ENCODE assay signal across 20 cellular contexts in genomic region chr12:6082613-6083012, GRCh38. TPM values are rescaled to one million over a fixed set of nuclear protein-coding genes. Genes with fewer than 3 reads are reported as not detected.
DNase-seq lines count a peak whose midpoint lies in the region; ATAC-seq and TF ChIP-seq lines count a peak whose summit lies in the region.
"Had no signal": no experiment of that assay in that cellular context is flagged by ENCODE, and none has a peak within 500 bp of the region (broad histone marks: within the 10 kb centered on the region; RNA-seq: fewer than 3 reads in every experiment).

No MANE protein-coding gene starts in this region.

- H3K4me2 ChIP-seq in GM23338: no peak overlapping the region
- H3K4me2 ChIP-seq in SK-N-SH: no peak overlapping the region
- H3K4me2 ChIP-seq: BLaER1 had no signal

- H3K4me1 ChIP-seq in GM23338 (ENCODE audit: insufficient read depth): peaks cover 10% of the 10 kb centered on the region
- peaks cover 19 to 49% of the 10 kb centered on the region in 2 experiments; a peak in 2 of 4 replicates for H3K4me1 ChIP-seq in SK-N-SH (ENCODE audit: control insufficient read depth in 1 of 2, insufficient read depth in 2 of 2, low read depth in 1 of 2, low read length in 1 of 2)

- peaks cover 29% of the 10 kb centered on the region for H3K4me1 Mint-ChIP-seq in GM23338

- no peak for TF ChIP-seq RAD21 in SK-N-SH (IDR thresholded peaks at IDR 0.05; ENCODE audit: low read length)

- intact Hi-C loops in sciatic nerve (cut with DNase I): loop anchor here (5.0 kb wide), 1 partner anchor 860 kb away; the partner anchor contains the start of genes C12orf57 and RNU7-1
- intact Hi-C loops in left colon (cut with DNase I, micrococcal nuclease): no loop called here

- no peak for DNase-seq in GM23338 (ENCODE audit: low spot score)
- no peak for DNase-seq in SK-N-SH
- DNase-seq in islet precursor cell: peak; percentile 61
- peak; percentile 13 for DNase-seq in sciatic nerve (ENCODE audit: low spot score)
- DNase-seq in putamen (ENCODE audit: low spot score): no peak
- DNase-seq in stimulated activated CD4-positive, alpha-beta T cell treated with anti-CD3 and anti-CD28 coated beads, Interleukin-2, amount 100 ng/mL, for 24 hours: no peak
- no peak for DNase-seq in left colon
- DNase-seq: COR-L47, DMS53, H9, NCI-H1092, NCI-H2107, NCI-H226, NCI-H526, OCI-M1, SJCRH30 had no signal

- POLR2A ChIA-PET in SK-N-SH (lab: Yijun Ruan, JAX): no interaction called here

- H3F3A ChIP-seq in GM23338 (replicated peaks; ENCODE audit: low read depth) (no peaks in the 10 kb centered on the region; the same call in 1 of the 2 replicates), SK-N-SH (replicated peaks; ENCODE audit: insufficient read depth) (no peaks in the 10 kb centered on the region)

- H3K36me3 ChIP-seq in GM23338 (ENCODE audit: insufficient read depth): no peaks in the 10 kb centered on the region
- no peaks in the 10 kb centered on the region for H3K36me3 ChIP-seq in SK-N-SH (replicated peaks in 1 of 2; ENCODE audit: control insufficient read depth in 1 of 2, insufficient read depth in 2 of 2, low read length in 1 of 2)
- H3K36me3 ChIP-seq: BLaER1, SJCRH30 had no signal

- ATAC-seq in GM23338 (no peak), sciatic nerve (no peak), HG02798 (IDR thresholded peaks at IDR 0.05; ENCODE audit: poor library complexity, unreplicated experiment) (no peak), left colon (no peak)

- H3K79me2 ChIP-seq in GM23338 (replicated peaks; ENCODE audit: insufficient read depth) (no peaks in the 10 kb centered on the region), SK-N-SH (ENCODE audit: insufficient read depth) (no peaks in the 10 kb centered on the region)

- H4K20me1 ChIP-seq in GM23338 (replicated peaks; ENCODE audit: insufficient read depth) (no peaks in the 10 kb centered on the region), SK-N-SH (ENCODE audit: insufficient read depth) (no peaks in the 10 kb centered on the region)
- H4K20me1 ChIP-seq: BLaER1 had no signal

- H3K4me3 ChIP-seq in GM23338 (no peak overlapping the region), SK-N-SH (ENCODE audit: low read depth in 2 of 2, low read length in 1 of 2) (no peak overlapping the region)
- H3K4me3 ChIP-seq: BLaER1, SJCRH30 had no signal

- no peak overlapping the region; the same call in 1 of the 2 replicates for H3K27ac Mint-ChIP-seq in GM23338

- peak overlapping the region; percentile 74; the same call in 1 of the 2 replicates for H2AFZ ChIP-seq in GM23338
- H2AFZ ChIP-seq in SK-N-SH (ENCODE audit: low read depth): no peak overlapping the region

- no peaks in the 10 kb centered on the region for H3K9me3 Mint-ChIP-seq in GM23338
- H3K9me3 Mint-ChIP-seq: H9 had no signal

- TF ChIP-seq EP300 in SK-N-SH (IDR thresholded peaks at IDR 0.05; ENCODE audit: borderline replicate concordance in 1 of 2, low read depth in 1 of 2, low read length in 1 of 2): 0 out of 4 replicates have a peak, but pooled peaks of 1 of the 2 experiments have one; percentile 5

- no peaks in the 10 kb centered on the region for H3K27me3 ChIP-seq in GM23338 (ENCODE audit: insufficient read depth)
- no peaks in the 10 kb centered on the region for H3K27me3 ChIP-seq in SK-N-SH (ENCODE audit: insufficient read depth)
- H3K27me3 ChIP-seq: BLaER1, SJCRH30 had no signal

- no peak overlapping the region for H3K9ac ChIP-seq in SK-N-SH
- H3K9ac ChIP-seq: BLaER1 had no signal

- CTCF ChIA-PET in SK-N-SH (lab: Yijun Ruan, JAX): interaction anchor here (0.8 to 4.6 kb wide), 5 partner anchors 9 to 196 kb away, joined by 3 to 22 read pairs (median 4); no protein-coding TSS in a partner anchor

- H3K9me3 ChIP-seq in SK-N-SH: no peaks in the 10 kb centered on the region
- H3K9me3 ChIP-seq: BLaER1, SJCRH30 had no signal

- no peaks in the 10 kb centered on the region for H3K36me3 Mint-ChIP-seq in GM23338 (ENCODE audit: low read depth)

- WGBS in SK-N-SH (ENCODE audit: low lambda C conversion rate): 63% methylated on average over 3 of the region's 3 CpGs

- H3K9me2 ChIP-seq in GM23338 (ENCODE audit: insufficient read depth): no peaks in the 10 kb centered on the region
- H3K9me2 ChIP-seq in SK-N-SH: no peaks in the 10 kb centered on the region

- no peak overlapping the region for H3K4me3 Mint-ChIP-seq in GM23338
- H3K4me3 Mint-ChIP-seq: H9 had no signal

- TF ChIP-seq CTCF in GM23338 (conservative IDR thresholded peaks at IDR 0.05; ENCODE audit: low read depth in 2 of 2): no peak
- TF ChIP-seq CTCF in SK-N-SH (IDR thresholded peaks at IDR 0.05): no peak

- no peak overlapping the region for H3K27ac ChIP-seq in GM23338 (ENCODE audit: low read depth)
- peak overlapping the region in 1 of 2 experiments; percentile 98; a peak in 2 of 4 replicates for H3K27ac ChIP-seq in SK-N-SH (ENCODE audit: low read depth in 2 of 2, low read length in 1 of 2)
- H3K27ac ChIP-seq: BLaER1, RWPE1, SJCRH30 had no signal

- H3K27me3 Mint-ChIP-seq in GM23338 (ENCODE audit: insufficient read depth, low read depth, poor library complexity): peaks cover 7% of the 10 kb centered on the region

TF ChIP-seq in GM23338, 12 proteins besides CTCF, POLR2A, EP300 and RAD21 (continues in another document):
- TF ChIP-seq EZH2 (IDR thresholded peaks at IDR 0.05; ENCODE audit: low read depth, unreplicated experiment) (no peak), CREB1 (CRISPR knock-in tag; IDR thresholded peaks at IDR 0.05; ENCODE audit: low read depth) (no peak), EZH2phosphoT487 (IDR thresholded peaks at IDR 0.05; ENCODE audit: unreplicated experiment) (no peak)

TF ChIP-seq in SK-N-SH, 30 proteins besides CTCF, POLR2A, EP300 and RAD21:
- TF ChIP-seq PBX3 (IDR thresholded peaks at IDR 0.05) (peak; percentile 36; the same call in 1 of the 2 replicates), TCF12 (IDR thresholded peaks at IDR 0.05) (peak; percentile 37), RCOR1 (IDR thresholded peaks at IDR 0.05; ENCODE audit: low read length) (no peak), TEAD4 (IDR thresholded peaks at IDR 0.05; ENCODE audit: borderline replicate concordance, insufficient read depth) (no peak)

RNA-seq across cellular contexts. Expression of gene VWF, which starts 41.9 kb away (rescaled TPM):
- total RNA-seq in GM23338 (2014; rRNA removed; shearing (Covaris generic)): 0.31 and 0.56 TPM in 2 replicates
- 0.03 and 0.42 TPM in 2 replicates for polyA plus RNA-seq in GM23338 (2016; fragmentation: Nextera tagmentation; extraction: Ambion mirVana)
- polyA plus RNA-seq in SK-N-SH (2012; rRNA removed): 0.02 and 0.12 TPM in 2 replicates
- polyA plus RNA-seq in SK-N-SH (2012; cell fraction: cytosol; rRNA removed): 0.01 and 0.03 TPM in 2 replicates
- 0.05 and 0.06 TPM in 2 replicates for polyA plus RNA-seq in SK-N-SH (2012; cell fraction: nucleus; rRNA removed)
- total RNA-seq in sciatic nerve: 655 TPM
- 10 to 100 TPM; 42.8 to 48.5 TPM for total RNA-seq in left colon
- total RNA-seq: HT1080 had no signal

Comparison
In these comparisons a context has a peak if more than half of its experiments do, and no peak if none do; other contexts are left out.
1. DNase-seq: peak in islet precursor cell (single experiment) and sciatic nerve (single experiment); none in GM23338 (single experiment), SK-N-SH (single experiment), putamen (single experiment), stimulated activated CD4-positive, alpha-beta T cell treated with anti-CD3 and anti-CD28 coated beads, Interleukin-2, amount 100 ng/mL, for 24 hours (0 of 2) and left colon (0 of 2).
2. RNA of gene VWF, which starts 41.9 kb away (total RNA-seq): 655 TPM in sciatic nerve (single experiment) and 42.8 to 48.5 TPM in left colon; 0.31 to 0.56 TPM in GM23338; every median in the first group is over 10 times any median in the second.